In genomic region chr6:33633084-33633461, GRCh38 we compare ENCODE assay signal across 8 cellular contexts. TPM values are rescaled to one million over a fixed set of nuclear protein-coding genes. Genes with fewer than 3 reads are reported as not detected.
A peak's percentile ranks its signal among the peaks of the same experiment; 100 is the strongest.
DNase-seq lines count a peak whose midpoint lies in the region; TF ChIP-seq lines count a peak whose summit lies in the region.

No MANE protein-coding gene starts in this region.

- H3K36me3 Mint-ChIP-seq in nephron progenitor cell (ENCODE audit: low read depth) = no peaks in the 10 kb centered on the region

- peaks cover 33% of the 10 kb centered on the region for H3K4me1 Mint-ChIP-seq in nephron progenitor cell

- H3K27me3 ChIP-seq in BLaER1 treated with 17β-estradiol and CSF1 and Interleukin-3, amounts not matched to agents 10 nM and 100 nM = peaks cover 0 to 7% (median 0%) of the 10 kb centered on the region in 11 experiments; a peak in 7 of 22 replicates
- H3K27me3 ChIP-seq in HUES48 (ENCODE audit: control insufficient read depth, insufficient read depth, low read length) = peaks cover 9% of the 10 kb centered on the region; the same call in 1 of the 2 replicates
- no peaks in the 10 kb centered on the region for H3K27me3 ChIP-seq in colonic mucosa

- H3K4me3 Mint-ChIP-seq in nephron progenitor cell = peak overlapping the region; percentile 75

- H3K27ac Mint-ChIP-seq in nephron progenitor cell = no peak overlapping the region

- DNase-seq in colonic mucosa (no peak), nephron progenitor cell (no peak), ecto neural progenitor cell (ENCODE audit: low spot score) (no peak), NCI-H510A treated with DMSO at 0.1 percent for 48 hours (lab: John Stamatoyannopoulos, UW) (no peak)
- no peak for DNase-seq in stimulated activated CD4-positive, alpha-beta T cell treated with anti-CD3 and anti-CD28 coated beads, Interleukin-4, amount 100 ng/mL, for 1 hour
- no peak for DNase-seq in stimulated activated CD4-positive, alpha-beta T cell treated with anti-CD3 and anti-CD28 coated beads, Interleukin-2, amount 100 ng/mL, for 24 hours

- H3K4me1 ChIP-seq in BLaER1 treated with 17β-estradiol and CSF1 and Interleukin-3, amounts not matched to agents 10 nM and 100 nM = peaks cover 16 to 55% (median 41%) of the 10 kb centered on the region in 10 experiments
- H3K4me1 ChIP-seq in HUES48 (ENCODE audit: control insufficient read depth, insufficient read depth, low read length) (peaks cover 42% of the 10 kb centered on the region), colonic mucosa (peaks cover 27% of the 10 kb centered on the region)

- no peak for TF ChIP-seq CTCF in colonic mucosa (IDR thresholded peaks at IDR 0.05)
- no peak for TF ChIP-seq CTCF in nephron progenitor cell (IDR thresholded peaks at IDR 0.05)

- intact Hi-C loops in colonic mucosa (cut with DNase I) = no loop called here

- peak overlapping the region in 10 of 11 experiments; percentile 21 to 74 (median 62); a peak in 18 of 22 replicates for H3K9ac ChIP-seq in BLaER1 treated with 17β-estradiol and CSF1 and Interleukin-3, amounts not matched to agents 10 nM and 100 nM
- H3K9ac ChIP-seq in HUES48 (ENCODE audit: low read depth, low read length) (no peak overlapping the region), colonic mucosa (ENCODE audit: low read depth in 2 of 2, low read length in 2 of 2) (peak overlapping the region; percentile 37 to 61)

- H3K4me2 ChIP-seq in BLaER1 treated with 17β-estradiol and CSF1 and Interleukin-3, amounts not matched to agents 10 nM and 100 nM = peak overlapping the region; percentile 81 to 100 (median 94)

- peaks cover 47% of the 10 kb centered on the region for H3K27me3 Mint-ChIP-seq in nephron progenitor cell (ENCODE audit: low read depth, poor library complexity)

- peak overlapping the region; percentile 49 to 66 (median 56) for H3K4me3 ChIP-seq in BLaER1 treated with 17β-estradiol and CSF1 and Interleukin-3, amounts not matched to agents 10 nM and 100 nM
- H3K4me3 ChIP-seq in HUES48 (ENCODE audit: low read depth, low read length) (peak overlapping the region; percentile 63), colonic mucosa (peak overlapping the region; percentile 29)

- H3K36me3 ChIP-seq in BLaER1 treated with 17β-estradiol and CSF1 and Interleukin-3, amounts not matched to agents 10 nM and 100 nM = peaks cover 0 to 3% (median 0%) of the 10 kb centered on the region in 11 experiments; a peak in 2 of 22 replicates
- H3K36me3 ChIP-seq in HUES48 (ENCODE audit: control insufficient read depth, insufficient read depth, low read length) (no peaks in the 10 kb centered on the region), colonic mucosa (no peaks in the 10 kb centered on the region)

- no peaks in the 10 kb centered on the region for H3K9me3 ChIP-seq in BLaER1 treated with 17β-estradiol and CSF1 and Interleukin-3, amounts not matched to agents 10 nM and 100 nM (replicated peaks in 1 of 11)
- H3K9me3 ChIP-seq in HUES48 (ENCODE audit: control insufficient read depth, insufficient read depth, low read length) (no peaks in the 10 kb centered on the region), colonic mucosa (no peaks in the 10 kb centered on the region)

- H3K9me3 Mint-ChIP-seq in nephron progenitor cell = no peaks in the 10 kb centered on the region

- H4K20me1 ChIP-seq in BLaER1 treated with 17β-estradiol and CSF1 and Interleukin-3, amounts not matched to agents 10 nM and 100 nM = peaks cover 0 to 79% (median 41%) of the 10 kb centered on the region in 11 experiments; a peak in 18 of 22 replicates

- H3K27ac ChIP-seq in BLaER1 treated with 17β-estradiol and CSF1 and Interleukin-3, amounts not matched to agents 10 nM and 100 nM = peak overlapping the region in 6 of 11 experiments; percentile 33 to 51 (median 48); a peak in 6 of 22 replicates
- no peak overlapping the region for H3K27ac ChIP-seq in HUES48 (ENCODE audit: low read depth, low read length)
- H3K27ac ChIP-seq in colonic mucosa = peak overlapping the region; percentile 6

RNA-seq across cellular contexts. Expression of gene ITPR3, which starts 12.0 kb away (rescaled TPM):
- total RNA-seq in colonic mucosa = 100 to 1,000 TPM in 1 of 2 donors, 10 to 100 TPM in 1; 86.2 to 119 TPM

RNA-seq across cellular contexts. Expression of gene BAK1, which starts 53.0 kb away (rescaled TPM):
- total RNA-seq in colonic mucosa = 10 to 100 TPM; 72.1 to 76.6 TPM
